1 cellular context compared by ENCODE assay signal in the genomic region with DNA sequence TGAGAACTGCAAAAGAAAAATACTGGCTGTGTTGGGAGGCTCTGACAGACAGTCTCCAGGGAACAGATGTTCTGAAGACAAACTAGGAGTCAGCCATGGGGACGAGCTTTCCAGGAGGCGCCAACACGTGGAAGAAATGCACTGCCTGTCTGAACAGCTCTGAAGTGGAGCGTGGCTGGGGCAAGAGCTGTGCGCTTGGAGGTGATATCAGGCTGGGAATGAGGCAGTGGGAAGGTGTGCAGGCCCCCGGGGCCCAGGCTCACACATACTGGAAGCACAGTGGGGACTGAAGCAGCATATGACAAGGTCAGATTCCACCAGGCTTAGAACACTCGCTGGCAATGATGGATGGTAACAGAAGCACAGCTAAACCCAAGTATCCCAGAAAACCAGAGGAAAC.
TF ChIP-seq lines count a peak whose summit lies in the region.

No MANE protein-coding gene starts in this region.

TF ChIP-seq in IMR-90, 13 proteins besides CTCF, POLR2A, EP300 and RAD21:
- TF ChIP-seq MAFK (IDR thresholded peaks at IDR 0.05; ENCODE audit: low read depth, low read length) (no peak), SMC3 (IDR thresholded peaks at IDR 0.05; ENCODE audit: low read depth, low read length) (no peak), CHD1 (IDR thresholded peaks at IDR 0.05; ENCODE audit: low read depth, low read length) (no peak), RCOR1 (IDR thresholded peaks at IDR 0.05; ENCODE audit: insufficient replicate concordance, low read length) (no peak), MAZ (IDR thresholded peaks at IDR 0.05; ENCODE audit: borderline replicate concordance, low read depth, low read length) (no peak), BHLHE40 (IDR thresholded peaks at IDR 0.05; ENCODE audit: low read depth, low read length) (no peak), RFX5 (IDR thresholded peaks at IDR 0.05; ENCODE audit: low read depth, low read length) (no peak), MXI1 (IDR thresholded peaks at IDR 0.05; ENCODE audit: borderline replicate concordance, low read depth, low read length) (no peak), CEBPB (IDR thresholded peaks at IDR 0.05; ENCODE audit: low read depth, low read length) (no peak), FOS (IDR thresholded peaks at IDR 0.05; ENCODE audit: low read depth, low read length) (no peak)
- TF ChIP-seq, protein P1, sequence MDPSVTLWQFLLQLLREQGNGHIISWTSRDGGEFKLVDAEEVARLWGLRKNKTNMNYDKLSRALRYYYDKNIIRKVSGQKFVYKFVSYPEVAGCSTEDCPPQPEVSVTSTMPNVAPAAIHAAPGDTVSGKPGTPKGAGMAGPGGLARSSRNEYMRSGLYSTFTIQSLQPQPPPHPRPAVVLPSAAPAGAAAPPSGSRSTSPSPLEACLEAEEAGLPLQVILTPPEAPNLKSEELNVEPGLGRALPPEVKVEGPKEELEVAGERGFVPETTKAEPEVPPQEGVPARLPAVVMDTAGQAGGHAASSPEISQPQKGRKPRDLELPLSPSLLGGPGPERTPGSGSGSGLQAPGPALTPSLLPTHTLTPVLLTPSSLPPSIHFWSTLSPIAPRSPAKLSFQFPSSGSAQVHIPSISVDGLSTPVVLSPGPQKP (IDR thresholded peaks at IDR 0.05; ENCODE audit: borderline replicate concordance, low read depth, low read length): no peak
- TF ChIP-seq, protein P2, sequence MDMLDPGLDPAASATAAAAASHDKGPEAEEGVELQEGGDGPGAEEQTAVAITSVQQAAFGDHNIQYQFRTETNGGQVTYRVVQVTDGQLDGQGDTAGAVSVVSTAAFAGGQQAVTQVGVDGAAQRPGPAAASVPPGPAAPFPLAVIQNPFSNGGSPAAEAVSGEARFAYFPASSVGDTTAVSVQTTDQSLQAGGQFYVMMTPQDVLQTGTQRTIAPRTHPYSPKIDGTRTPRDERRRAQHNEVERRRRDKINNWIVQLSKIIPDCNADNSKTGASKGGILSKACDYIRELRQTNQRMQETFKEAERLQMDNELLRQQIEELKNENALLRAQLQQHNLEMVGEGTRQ (IDR thresholded peaks at IDR 0.05; ENCODE audit: low read depth, low read length): no peak
